ENCODE assay signal across 20 cellular contexts in the genomic region with DNA sequence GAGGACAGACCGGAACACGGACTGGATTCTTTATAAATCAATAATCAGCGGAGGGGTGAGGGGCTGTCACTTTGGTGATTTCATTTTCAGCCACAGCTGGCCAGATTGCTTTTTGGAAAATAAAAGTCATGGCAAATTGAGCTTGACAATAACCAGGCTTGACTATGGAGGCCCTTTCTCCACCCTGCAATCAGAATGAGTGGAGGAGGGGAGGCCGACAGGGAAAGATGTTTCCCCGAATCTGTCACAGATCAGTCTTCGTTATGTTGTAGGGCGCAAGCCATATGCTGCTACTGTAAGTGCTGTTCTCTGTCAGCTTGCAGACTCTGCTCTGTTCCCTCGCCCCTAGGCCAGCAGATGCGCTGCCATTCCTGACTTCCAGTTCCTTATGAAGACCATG.
"Had no signal": no experiment of that assay in that cellular context is flagged by ENCODE, and none has a peak within 500 bp of the region (broad histone marks: within the 10 kb centered on the region; RNA-seq: fewer than 3 reads in every experiment).

No MANE protein-coding gene starts in this region.

- H3K4me1 ChIP-seq: SJSA1 had no signal

- H3K4me3 ChIP-seq: SJSA1 had no signal

- H3K9me3 ChIP-seq: SJSA1 had no signal

- DNase-seq: KBM-7, MV-4-11, NCI-H1048, NCI-H1105, NCI-H1417, NCI-H1436 treated with DMSO at 0.1 percent for 48 hours, NCI-H1694, NCI-H187 treated with DMSO at 0.1 percent for 48 hours, NCI-H2029 treated with DMSO at 0.1 percent for 48 hours, NCI-H226, NCI-H446, NCI-H510A, NCI-H524 treated with DMSO at 0.1 percent for 48 hours, NCI-H69, NCI-H774, Right ventricle myocardium superior, RPMI8226, SIG-M5 had no signal

- H3K27me3 ChIP-seq: SJSA1 had no signal

- H3K36me3 ChIP-seq: SJSA1 had no signal

- FAIRE-seq: RCC 7860 had no signal

- H3K27ac ChIP-seq: SJSA1 had no signal
